Comparison of ENCODE assay signal across 2 cellular contexts in genomic region chr19:48859711-48860572, GRCh38.
A peak's percentile ranks its signal among the peaks of the same experiment; 100 is the strongest.
TF ChIP-seq lines count a peak whose summit lies in the region.

No MANE protein-coding gene starts in this region.

TF ChIP-seq in liver, 16 proteins besides CTCF, POLR2A, EP300 and RAD21:
- TF ChIP-seq JUND (IDR thresholded peaks at IDR 0.05) (peak in 1 of 2 donors; percentile 9), MAX (IDR thresholded peaks at IDR 0.05) (no peak), ZBTB33 (IDR thresholded peaks at IDR 0.05) (no peak), SP1 (IDR thresholded peaks at IDR 0.05) (peak; percentile 82), RXRA (IDR thresholded peaks at IDR 0.05) (peak; percentile 36 to 43), HNF4A (conservative IDR thresholded peaks at IDR 0.05) (peak in 1 of 2 donors; percentile 46), EGR1 (IDR thresholded peaks at IDR 0.05; ENCODE audit: low read depth in 2 of 2) (no peak), NR2F2 (IDR thresholded peaks at IDR 0.05) (no peak), FOXA2 (IDR thresholded peaks at IDR 0.05) (no peak)

TF ChIP-seq in HepG2, 621 proteins besides CTCF, POLR2A, EP300 and RAD21:
- TF ChIP-seq ZNF337 (CRISPR knock-in tag; IDR thresholded peaks at IDR 0.05; ENCODE audit: borderline replicate concordance, low read depth): no peak
- no peak for TF ChIP-seq ZBTB14 (CRISPR knock-in tag; IDR thresholded peaks at IDR 0.05)
- no peak for TF ChIP-seq AHR (CRISPR knock-in tag; IDR thresholded peaks at IDR 0.05)
- no peak for TF ChIP-seq RXRA (CRISPR knock-in tag; IDR thresholded peaks at IDR 0.05)
- no peak for TF ChIP-seq FOSL2 (CRISPR knock-in tag; IDR thresholded peaks at IDR 0.05)
- TF ChIP-seq ZNF207 (IDR thresholded peaks at IDR 0.05; ENCODE audit: borderline replicate concordance): no peak
- TF ChIP-seq RFXAP (CRISPR knock-in tag; IDR thresholded peaks at IDR 0.05; ENCODE audit: borderline replicate concordance): no peak
- TF ChIP-seq TSC22D2 (CRISPR knock-in tag; IDR thresholded peaks at IDR 0.05; ENCODE audit: borderline replicate concordance): no peak
- no peak for TF ChIP-seq TEF (CRISPR knock-in tag; IDR thresholded peaks at IDR 0.05)
- no peak for TF ChIP-seq ETV6 (CRISPR knock-in tag; conservative IDR thresholded peaks at IDR 0.05)
- TF ChIP-seq MZF1 (CRISPR knock-in tag; IDR thresholded peaks at IDR 0.05; ENCODE audit: borderline replicate concordance): no peak
- TF ChIP-seq AGO1 (IDR thresholded peaks at IDR 0.05; ENCODE audit: low read depth, low read length, poor library complexity, severe bottlenecking): no peak
- TF ChIP-seq BRD4 (CRISPR knock-in tag; IDR thresholded peaks at IDR 0.05): no peak
- no peak for TF ChIP-seq BHLHE40 (IDR thresholded peaks at IDR 0.05; ENCODE audit: low read length)
- TF ChIP-seq ZNF720 (CRISPR knock-in tag; IDR thresholded peaks at IDR 0.05): no peak
- no peak for TF ChIP-seq SIN3A (IDR thresholded peaks at IDR 0.05; ENCODE audit: borderline replicate concordance, low read depth, low read length)
- no peak for TF ChIP-seq ZNF3 (CRISPR knock-in tag; IDR thresholded peaks at IDR 0.05)
- TF ChIP-seq SOX13 (IDR thresholded peaks at IDR 0.05): no peak
- TF ChIP-seq SOX13 (CRISPR knock-in tag; conservative IDR thresholded peaks at IDR 0.05 in 1 of 2, IDR thresholded peaks at IDR 0.05 in 1 of 2): no peak
